Comparison of ENCODE assay signal across 8 cellular contexts in genomic region chr16:57377080-57377841, GRCh38. TPM values are rescaled to one million over a fixed set of nuclear protein-coding genes. Genes with fewer than 3 reads are reported as not detected.
DNase-seq lines count a peak whose midpoint lies in the region; ATAC-seq and TF ChIP-seq lines count a peak whose summit lies in the region.

No MANE protein-coding gene starts in this region.

- H3K9ac ChIP-seq in colonic mucosa (ENCODE audit: low read depth in 2 of 2, low read length in 2 of 2), result no peak overlapping the region

- H3K27me3 Mint-ChIP-seq in neural crest cell (ENCODE audit: low read depth), result no peaks in the 10 kb centered on the region

- intact Hi-C loops in colonic mucosa (cut with DNase I), result no loop called here

- H3K4me3 ChIP-seq in colonic mucosa, result no peak overlapping the region

- H3K9me3 ChIP-seq in colonic mucosa, result no peaks in the 10 kb centered on the region

- H3K36me3 Mint-ChIP-seq in neural crest cell (ENCODE audit: low read depth), result no peaks in the 10 kb centered on the region

- H3K4me1 Mint-ChIP-seq in neural crest cell, result peaks cover 37% of the 10 kb centered on the region

- ATAC-seq in GM19025 (IDR thresholded peaks at IDR 0.05; ENCODE audit: low read depth, unreplicated experiment), result peak; percentile 67
- peak; percentile 71 for ATAC-seq in HG03095 (IDR thresholded peaks at IDR 0.05; ENCODE audit: unreplicated experiment)

- H3K36me3 ChIP-seq in colonic mucosa, result no peaks in the 10 kb centered on the region

- H3K4me3 Mint-ChIP-seq in neural crest cell, result no peak overlapping the region

- H3K27ac ChIP-seq in colonic mucosa (no peak overlapping the region), substantia nigra (ENCODE audit: low read depth, low read length, poor library complexity, severe bottlenecking) (no peak overlapping the region)

- peak; percentile 78 for DNase-seq in COLO668 (lab: John Stamatoyannopoulos, UW; ENCODE audit: unreplicated experiment)
- peak in 2 of 3 experiments; percentile 51 to 52 for DNase-seq in activated CD8-positive, alpha-beta memory T cell treated with anti-CD3 and anti-CD28 coated beads for 48 hours (ENCODE audit: low read depth in 2 of 3, low spot score in 2 of 3)
- DNase-seq in neural crest cell (ENCODE audit: low read depth, low spot score), result no peak
- DNase-seq in colonic mucosa, result no peak
- no peak for DNase-seq in substantia nigra (lab: John Stamatoyannopoulos, UW)
- no peak for DNase-seq in central memory CD4-positive, alpha-beta T cell

- H3K27ac Mint-ChIP-seq in neural crest cell (ENCODE audit: unreplicated experiment), result peak overlapping the region; percentile 92

- no peak for TF ChIP-seq CTCF in neural crest cell (conservative IDR thresholded peaks at IDR 0.05)
- no peak for TF ChIP-seq CTCF in colonic mucosa (IDR thresholded peaks at IDR 0.05)

- H3K9me3 Mint-ChIP-seq in neural crest cell, result no peaks in the 10 kb centered on the region

- no peaks in the 10 kb centered on the region for H3K4me1 ChIP-seq in colonic mucosa

- no peaks in the 10 kb centered on the region for H3K27me3 ChIP-seq in colonic mucosa

RNA-seq across cellular contexts. Expression of gene CX3CL1, which starts 5.0 kb away (rescaled TPM):
- 6.0 TPM in 2 replicates for total RNA-seq in neural crest cell
- 1 to 10 TPM; 1.8 to 4.6 TPM for total RNA-seq in colonic mucosa

RNA-seq across cellular contexts. Expression of gene CCL22, which starts 18.7 kb away (rescaled TPM):
- total RNA-seq in neural crest cell, result not detected in 2 replicates
- 1 to 10 TPM in 1 of 2 donors, under 1 TPM in 1; 0.24 to 1.7 TPM for total RNA-seq in colonic mucosa

RNA-seq across cellular contexts. Expression of gene CCL17, which starts 27.3 kb away (rescaled TPM):
- not detected in 2 replicates for total RNA-seq in neural crest cell
- not detected for total RNA-seq in colonic mucosa

Comparison
In these comparisons a context has a peak if more than half of its experiments do, and no peak if none do; other contexts are left out.
1. DNase-seq: peak in COLO668 (single experiment) and activated CD8-positive, alpha-beta memory T cell treated with anti-CD3 and anti-CD28 coated beads for 48 hours (2 of 3); none in neural crest cell (single experiment), colonic mucosa (single experiment), substantia nigra (0 of 49) and central memory CD4-positive, alpha-beta T cell (single experiment).